3 cellular contexts compared by ENCODE assay signal in genomic region chr18:22149710-22150109, GRCh38.
"Had no signal": no experiment of that assay in that cellular context is flagged by ENCODE, and none has a peak within 500 bp of the region (broad histone marks: within the 10 kb centered on the region; RNA-seq: fewer than 3 reads in every experiment).

No MANE protein-coding gene starts in this region.

- DNase-seq: GDM1, GF-D8 had no signal

- H3K4me3 ChIP-seq: GM12878 had no signal

- ATAC-seq: GM12878 had no signal
